ENCODE assay signal across 27 cellular contexts in the genomic region with DNA sequence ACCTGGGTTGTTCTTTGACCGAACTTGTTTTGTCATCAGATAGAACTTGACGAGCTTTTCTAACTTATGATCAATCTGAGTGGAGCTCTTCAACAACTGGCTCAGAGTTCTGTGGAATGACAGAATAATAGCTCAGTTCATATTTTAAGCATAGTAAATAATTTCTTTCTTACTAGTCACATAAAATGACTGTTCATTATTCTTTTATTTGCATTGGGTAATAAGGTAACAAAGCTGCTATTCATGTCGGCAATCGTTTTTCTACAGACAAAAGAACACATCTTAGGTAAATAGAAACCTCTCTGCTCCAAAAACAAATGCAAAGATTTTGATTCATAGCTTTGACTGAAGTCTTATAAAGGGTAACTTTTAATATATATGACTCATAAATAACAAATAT. TPM values are rescaled to one million over a fixed set of nuclear protein-coding genes. Genes with fewer than 3 reads are reported as not detected.
DNase-seq lines count a peak whose midpoint lies in the region; ATAC-seq, FAIRE-seq and TF ChIP-seq lines count a peak whose summit lies in the region.
"Had no signal": no experiment of that assay in that cellular context is flagged by ENCODE, and none has a peak within 500 bp of the region (broad histone marks: within the 10 kb centered on the region; RNA-seq: fewer than 3 reads in every experiment).

No MANE protein-coding gene starts in this region.

- H3K4me1 Mint-ChIP-seq in activated T-helper 2 cell treated with anti-CD3 and anti-CD28 coated beads, Interferon-gamma antibody, Interleukin-2, Interleukin-4, amounts not matched to agents 10 μg/mL and 5 μg/mL and 100 μg/mL, durations not matched to agents 14 hours and 24 hours and 36 hours (ENCODE audit: low read depth) = no peaks in the 10 kb centered on the region
- H3K4me1 Mint-ChIP-seq in activated CD8-positive, alpha-beta T cell treated with anti-CD3 and anti-CD28 coated beads, Interleukin-2, amount 10 ng/mL, durations not matched to agents 7 days and 5 days (ENCODE audit: low read depth) = no peaks in the 10 kb centered on the region
- H3K4me1 Mint-ChIP-seq: activated CD4-positive, alpha-beta T cell treated with anti-CD3 and anti-CD28 coated beads for 36 hours; activated naive CD8-positive, alpha-beta T cell treated with anti-CD3 and anti-CD28 coated beads, Interleukin-2, amount 50 U/mL, for 24 hours; naive thymus-derived CD4-positive, alpha-beta T cell; T-helper 17 cell had no signal

- no peak for TF ChIP-seq CTCF in bronchial epithelial cell (IDR thresholded peaks at IDR 0.05; ENCODE audit: insufficient read depth, low read length, severe bottlenecking)

- no peaks in the 10 kb centered on the region for H3K27me3 ChIP-seq in ACC112 (ENCODE audit: insufficient read depth, low read length)
- no peaks in the 10 kb centered on the region for H3K27me3 ChIP-seq in bronchial epithelial cell (ENCODE audit: control insufficient read depth, insufficient read depth, low read length)

- FAIRE-seq in bronchial epithelial cell (lab: Jason Lieb, UNC) = no peak
- FAIRE-seq: D721Med, endometrium, islet of Langerhans had no signal

- CTCF ChIA-PET in activated CD8-positive, alpha-beta T cell treated with anti-CD3 and anti-CD28 coated beads, Interleukin-2, amount 10 ng/mL, durations not matched to agents 7 days and 5 days (lab: Charles Lee) = interaction anchor here (1.0 to 1.6 kb wide), 2 partner anchors 15 to 20 kb away, joined by 3 read pairs; no protein-coding TSS in a partner anchor

- peaks cover 42% of the 10 kb centered on the region for H3K4me1 ChIP-seq in ACC112 (ENCODE audit: control insufficient read depth, insufficient read depth, low read length, unreplicated experiment)
- H3K4me1 ChIP-seq: psoas muscle had no signal

- no peaks in the 10 kb centered on the region for H3K36me3 Mint-ChIP-seq in activated T-helper 2 cell treated with anti-CD3 and anti-CD28 coated beads, Interferon-gamma antibody, Interleukin-2, Interleukin-4, amounts not matched to agents 10 μg/mL and 5 μg/mL and 100 μg/mL, durations not matched to agents 14 hours and 24 hours and 36 hours (ENCODE audit: low read depth)
- no peaks in the 10 kb centered on the region for H3K36me3 Mint-ChIP-seq in activated CD8-positive, alpha-beta T cell treated with anti-CD3 and anti-CD28 coated beads, Interleukin-2, amount 10 ng/mL, durations not matched to agents 7 days and 5 days (ENCODE audit: low read depth)
- H3K36me3 Mint-ChIP-seq: naive thymus-derived CD4-positive, alpha-beta T cell had no signal

- H3K27ac ChIP-seq in ACC112 (ENCODE audit: low read depth, low read length) = peak overlapping the region; percentile 69
- H3K27ac ChIP-seq: GM23248, KMS-11, psoas muscle, RWPE1 had no signal

- peaks cover 10% of the 10 kb centered on the region for H3K27me3 Mint-ChIP-seq in activated T-helper 2 cell treated with anti-CD3 and anti-CD28 coated beads, Interferon-gamma antibody, Interleukin-2, Interleukin-4, amounts not matched to agents 10 μg/mL and 5 μg/mL and 100 μg/mL, durations not matched to agents 14 hours and 24 hours and 36 hours (ENCODE audit: low read depth)
- H3K27me3 Mint-ChIP-seq in activated CD8-positive, alpha-beta T cell treated with anti-CD3 and anti-CD28 coated beads, Interleukin-2, amount 10 ng/mL, durations not matched to agents 7 days and 5 days (ENCODE audit: low read depth) = no peaks in the 10 kb centered on the region
- H3K27me3 Mint-ChIP-seq: T-helper 17 cell had no signal

- ATAC-seq in GM21526 (IDR thresholded peaks at IDR 0.05; ENCODE audit: low FRiP score, unreplicated experiment) = no peak
- ATAC-seq in activated CD8-positive, alpha-beta T cell treated with anti-CD3 and anti-CD28 coated beads, Interleukin-2, amount 10 ng/mL, durations not matched to agents 7 days and 5 days = no peak
- ATAC-seq in left cardiac atrium = no peak
- ATAC-seq: activated CD4-positive, alpha-beta T cell treated with anti-CD3 and anti-CD28 coated beads for 36 hours; activated naive CD8-positive, alpha-beta T cell treated with anti-CD3 and anti-CD28 coated beads, Interleukin-2, amount 50 U/mL, for 24 hours; left ventricle myocardium superior; naive thymus-derived CD4-positive, alpha-beta T cell; psoas muscle; T-helper 17 cell had no signal

- no peaks in the 10 kb centered on the region for H3K36me3 ChIP-seq in ACC112 (ENCODE audit: insufficient read depth, low read length)
- no peaks in the 10 kb centered on the region for H3K36me3 ChIP-seq in bronchial epithelial cell (ENCODE audit: control insufficient read depth, insufficient read depth, low read length)

- no peaks in the 10 kb centered on the region for H3K79me2 ChIP-seq in ACC112 (ENCODE audit: control insufficient read depth, insufficient read depth, low read length, unreplicated experiment)

- H3K4me3 Mint-ChIP-seq in activated T-helper 2 cell treated with anti-CD3 and anti-CD28 coated beads, Interferon-gamma antibody, Interleukin-2, Interleukin-4, amounts not matched to agents 10 μg/mL and 5 μg/mL and 100 μg/mL, durations not matched to agents 14 hours and 24 hours and 36 hours (ENCODE audit: low read depth) = no peak overlapping the region
- H3K4me3 Mint-ChIP-seq in activated CD8-positive, alpha-beta T cell treated with anti-CD3 and anti-CD28 coated beads, Interleukin-2, amount 10 ng/mL, durations not matched to agents 7 days and 5 days = no peak overlapping the region
- H3K4me3 Mint-ChIP-seq: activated CD4-positive, alpha-beta T cell treated with anti-CD3 and anti-CD28 coated beads for 36 hours; activated naive CD8-positive, alpha-beta T cell treated with anti-CD3 and anti-CD28 coated beads, Interleukin-2, amount 50 U/mL, for 24 hours; naive thymus-derived CD4-positive, alpha-beta T cell; T-helper 17 cell had no signal

- POLR2A ChIA-PET in activated CD8-positive, alpha-beta T cell treated with anti-CD3 and anti-CD28 coated beads, Interleukin-2, amount 10 ng/mL, durations not matched to agents 7 days and 5 days (lab: Charles Lee) = no interaction called here

- no peak overlapping the region for H3K27ac Mint-ChIP-seq in activated T-helper 2 cell treated with anti-CD3 and anti-CD28 coated beads, Interferon-gamma antibody, Interleukin-2, Interleukin-4, amounts not matched to agents 10 μg/mL and 5 μg/mL and 100 μg/mL, durations not matched to agents 14 hours and 24 hours and 36 hours
- H3K27ac Mint-ChIP-seq in activated CD8-positive, alpha-beta T cell treated with anti-CD3 and anti-CD28 coated beads, Interleukin-2, amount 10 ng/mL, durations not matched to agents 7 days and 5 days = no peak overlapping the region
- H3K27ac Mint-ChIP-seq: activated CD4-positive, alpha-beta T cell treated with anti-CD3 and anti-CD28 coated beads for 36 hours; activated naive CD8-positive, alpha-beta T cell treated with anti-CD3 and anti-CD28 coated beads, Interleukin-2, amount 50 U/mL, for 24 hours; naive thymus-derived CD4-positive, alpha-beta T cell; T-helper 17 cell had no signal

- H3K9me3 Mint-ChIP-seq in activated T-helper 2 cell treated with anti-CD3 and anti-CD28 coated beads, Interferon-gamma antibody, Interleukin-2, Interleukin-4, amounts not matched to agents 10 μg/mL and 5 μg/mL and 100 μg/mL, durations not matched to agents 14 hours and 24 hours and 36 hours = no peaks in the 10 kb centered on the region
- no peaks in the 10 kb centered on the region for H3K9me3 Mint-ChIP-seq in activated CD8-positive, alpha-beta T cell treated with anti-CD3 and anti-CD28 coated beads, Interleukin-2, amount 10 ng/mL, durations not matched to agents 7 days and 5 days (ENCODE audit: insufficient read depth)
- H3K9me3 Mint-ChIP-seq: activated naive CD8-positive, alpha-beta T cell treated with anti-CD3 and anti-CD28 coated beads, Interleukin-2, amount 50 U/mL, for 24 hours had no signal

- intact Hi-C loops in activated T-helper 2 cell treated with anti-CD3 and anti-CD28 coated beads, Interferon-gamma antibody, Interleukin-2, Interleukin-4, amounts not matched to agents 10 μg/mL and 5 μg/mL and 100 μg/mL, durations not matched to agents 14 hours and 24 hours and 36 hours (cut with micrococcal nuclease) = no loop called here
- intact Hi-C loops in left cardiac atrium (cut with DNase I) = no loop called here

- no peak overlapping the region; the same call in 1 of the 2 replicates for H3K4me3 ChIP-seq in ACC112 (ENCODE audit: low read depth, low read length)
- no peak overlapping the region for H3K4me3 ChIP-seq in bronchial epithelial cell (ENCODE audit: low read depth, low read length)
- H3K4me3 ChIP-seq: GM23248, psoas muscle had no signal

- H2AFZ ChIP-seq in ACC112 (ENCODE audit: low read length, unreplicated experiment) = peak overlapping the region; percentile 59
- H2AFZ ChIP-seq: GM23248 had no signal

- DNase-seq in DMS53 (lab: John Stamatoyannopoulos, UW) = peak; percentile 61
- DNase-seq in NCI-H69 (lab: John Stamatoyannopoulos, UW) = peak; percentile 65
- DNase-seq in bronchial epithelial cell (ENCODE audit: low read depth) = peak; percentile 94
- DNase-seq in activated T-helper 2 cell treated with anti-CD3 and anti-CD28 coated beads, Interferon-gamma antibody, Interleukin-2, Interleukin-4, amounts not matched to agents 10 μg/mL and 5 μg/mL and 100 μg/mL, durations not matched to agents 14 hours and 24 hours and 36 hours (ENCODE audit: low spot score) = no peak
- no peak for DNase-seq in activated CD8-positive, alpha-beta T cell treated with anti-CD3 and anti-CD28 coated beads, Interleukin-2, amount 10 ng/mL, durations not matched to agents 7 days and 5 days
- DNase-seq in left cardiac atrium = no peak
- DNase-seq: activated CD4-positive, alpha-beta T cell treated with anti-CD3 and anti-CD28 coated beads for 36 hours; activated CD8-positive, alpha-beta memory T cell treated with anti-CD3 and anti-CD28 coated beads for 24 hours; activated naive CD8-positive, alpha-beta T cell treated with anti-CD3 and anti-CD28 coated beads, Interleukin-2, amount 50 U/mL, for 24 hours; C1 segment of cervical spinal cord; dermis blood vessel endothelial cell; GM23248; left ventricle myocardium superior; midbrain; naive thymus-derived CD4-positive, alpha-beta T cell; NCI-H187 treated with DMSO at 0.1 percent for 48 hours; nucleus accumbens; psoas muscle; stimulated activated naive CD4-positive, alpha-beta T cell treated with Interleukin-2 at 50 U/mL for 16 hours; T-helper 17 cell had no signal

RNA-seq across cellular contexts. Expression of gene CXCL8, which starts 57.3 kb away (rescaled TPM):
- total RNA-seq in bronchial epithelial cell (1.8 and 2.9 TPM in 2 replicates), left cardiac atrium (1 to 10 TPM in 1 of 2 donors, under 1 TPM in 1; 0.82 to 3.1 TPM)
- total RNA-seq in activated T-helper 2 cell treated with anti-CD3 and anti-CD28 coated beads, Interferon-gamma antibody, Interleukin-2, Interleukin-4, amounts not matched to agents 10 μg/mL and 5 μg/mL and 100 μg/mL, durations not matched to agents 14 hours and 24 hours and 36 hours = 19.6 and 21.6 TPM in 2 replicates
- total RNA-seq in activated CD8-positive, alpha-beta T cell treated with anti-CD3 and anti-CD28 coated beads, Interleukin-2, amount 10 ng/mL, durations not matched to agents 7 days and 5 days = not detected

Comparison
In these comparisons a context has a peak if more than half of its experiments do, and no peak if none do; other contexts are left out.
1. DNase-seq: peak in DMS53 (single experiment), NCI-H69 (single experiment) and bronchial epithelial cell (single experiment); none in activated T-helper 2 cell treated with anti-CD3 and anti-CD28 coated beads, Interferon-gamma antibody, Interleukin-2, Interleukin-4, amounts not matched to agents 10 μg/mL and 5 μg/mL and 100 μg/mL, durations not matched to agents 14 hours and 24 hours and 36 hours (single experiment), activated CD8-positive, alpha-beta T cell treated with anti-CD3 and anti-CD28 coated beads, Interleukin-2, amount 10 ng/mL, durations not matched to agents 7 days and 5 days (single experiment) and left cardiac atrium (single experiment).